Comparison of ENCODE assay signal across 13 cellular contexts in the genomic region with DNA sequence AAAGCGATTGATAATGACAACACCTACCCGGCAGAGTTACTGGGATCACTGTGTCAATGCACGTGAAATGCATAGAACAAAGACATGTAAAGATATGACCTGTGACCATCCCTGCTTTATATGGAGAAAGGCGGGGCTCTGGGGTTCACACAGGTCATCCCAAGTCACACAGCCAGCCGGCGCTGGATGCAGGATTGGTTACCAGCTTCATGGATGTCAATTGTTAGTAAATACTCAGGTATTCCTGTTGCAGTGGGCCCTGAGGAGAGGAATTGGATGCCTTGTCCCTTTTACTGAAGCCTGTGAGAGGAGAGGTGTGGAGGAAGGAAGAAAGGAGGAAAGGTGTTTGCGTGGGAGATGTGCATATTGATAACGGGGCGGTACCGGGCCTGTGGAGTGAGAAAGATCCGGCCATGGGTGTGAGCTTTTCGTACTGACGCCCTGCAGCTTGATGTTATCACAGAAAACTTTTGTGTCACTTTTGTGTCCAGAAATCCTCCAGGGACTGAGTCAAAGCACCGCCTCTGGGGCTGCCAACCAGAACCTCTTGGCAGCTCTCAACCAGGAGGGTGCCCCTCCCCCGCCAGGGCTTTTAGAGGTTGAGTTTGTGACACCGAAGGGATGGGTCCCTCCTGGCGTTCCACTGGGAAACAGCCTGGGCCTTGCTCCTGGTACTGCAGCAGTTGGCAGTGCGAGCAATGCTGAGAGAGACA.
DNase-seq lines count a peak whose midpoint lies in the region; ATAC-seq and TF ChIP-seq lines count a peak whose summit lies in the region.
"Had no signal": no experiment of that assay in that cellular context is flagged by ENCODE, and none has a peak within 500 bp of the region (broad histone marks: within the 10 kb centered on the region; RNA-seq: fewer than 3 reads in every experiment).

No MANE protein-coding gene starts in this region.

- peak in 4 of 10 donors; percentile 37 to 63 (median 44) for DNase-seq in dorsolateral prefrontal cortex
- DNase-seq in stimulated activated naive B cell treated with anti-CD40 and anti-IgM and Interleukin-4, amounts not matched to agents 10 μg/mL and 1 μg/mL and 100 μg/mL, for 72 hours = no peak
- no peak for DNase-seq in 8988T
- DNase-seq in Karpas-422 = no peak
- no peak for DNase-seq in HEK293T (ENCODE audit: extremely low spot score)
- DNase-seq: activated T-cell treated with anti-CD3 and anti-CD28 coated beads for 4 hours, MG63, naive B cell, NCI-H226 had no signal

- ATAC-seq in stimulated activated naive B cell treated with anti-CD40 and anti-IgM and Interleukin-4, amounts not matched to agents 10 μg/mL and 1 μg/mL and 100 μg/mL, for 72 hours (replicated peaks) = peak; percentile 19 to 45
- no peak for ATAC-seq in GM18858 (IDR thresholded peaks at IDR 0.05; ENCODE audit: unreplicated experiment)

- no peaks in the 10 kb centered on the region for H3K9me3 ChIP-seq in HUES64 (ENCODE audit: insufficient read depth, low read depth, low read length)
- H3K9me3 ChIP-seq in Karpas-422 (ENCODE audit: low read length) = no peaks in the 10 kb centered on the region
- H3K9me3 ChIP-seq: adrenal gland, MG63 had no signal

- CTCF ChIA-PET in HEK293T (lab: Yijun Ruan, JAX) = no interaction called here

- peak overlapping the region; percentile 22; the same call in 1 of the 2 replicates for H3K9ac ChIP-seq in HUES64 (ENCODE audit: low read depth, low read length)
- no peak overlapping the region for H3K9ac ChIP-seq in Karpas-422 (ENCODE audit: low read length)

- WGBS in HUES64 = 58% methylated on average over 18 of the region's 18 CpGs

- TF ChIP-seq CTCF in dorsolateral prefrontal cortex (IDR thresholded peaks at IDR 0.05 in 54 of 56, conservative IDR thresholded peaks at IDR 0.05 in 2 of 56; ENCODE audit: low read depth in 1 of 56, partially characterized antibody in 56 of 56) = peak in 2 of 56 donors; percentile 5 to 7

- H3K9me3 Mint-ChIP-seq in stimulated activated naive B cell treated with anti-CD40 and anti-IgM and Interleukin-4, amounts not matched to agents 10 μg/mL and 1 μg/mL and 100 μg/mL, for 72 hours = no peaks in the 10 kb centered on the region

- peaks cover 32 to 43% of the 10 kb centered on the region in 2 donors for H3K27me3 Mint-ChIP-seq in stimulated activated naive B cell treated with anti-CD40 and anti-IgM and Interleukin-4, amounts not matched to agents 10 μg/mL and 1 μg/mL and 100 μg/mL, for 72 hours

- peaks cover 2 to 15% of the 10 kb centered on the region in 2 donors for H3K4me1 Mint-ChIP-seq in stimulated activated naive B cell treated with anti-CD40 and anti-IgM and Interleukin-4, amounts not matched to agents 10 μg/mL and 1 μg/mL and 100 μg/mL, for 72 hours

- no peaks in the 10 kb centered on the region for H4K20me1 ChIP-seq in Karpas-422 (ENCODE audit: insufficient read depth, low read depth, low read length)

- intact Hi-C loops in dorsolateral prefrontal cortex (cut with DNase I) = no loop called here

- no peak overlapping the region for H3K27ac Mint-ChIP-seq in stimulated activated naive B cell treated with anti-CD40 and anti-IgM and Interleukin-4, amounts not matched to agents 10 μg/mL and 1 μg/mL and 100 μg/mL, for 72 hours

- H3K4me3 ChIP-seq in HUES64 (ENCODE audit: low read length) (no peak overlapping the region), dorsolateral prefrontal cortex (peak overlapping the region in 52 of 59 donors; percentile 0 to 57 (median 32)), Karpas-422 (ENCODE audit: low read length) (no peak overlapping the region)
- H3K4me3 ChIP-seq: adrenal gland, MG63 had no signal

- H3K27me3 ChIP-seq in HUES64 (ENCODE audit: insufficient read depth, low read length) = no peaks in the 10 kb centered on the region
- H3K27me3 ChIP-seq in dorsolateral prefrontal cortex = no peaks in the 10 kb centered on the region
- no peaks in the 10 kb centered on the region for H3K27me3 ChIP-seq in layer of hippocampus (ENCODE audit: control insufficient read depth, insufficient read depth, low read length)
- no peaks in the 10 kb centered on the region for H3K27me3 ChIP-seq in Karpas-422 (ENCODE audit: low read length)
- H3K27me3 ChIP-seq: adrenal gland, MG63 had no signal

- no peak overlapping the region for H2AFZ ChIP-seq in Karpas-422 (ENCODE audit: low read length)

- H3K4me2 ChIP-seq in Karpas-422 (ENCODE audit: low read depth, low read length, poor library complexity, severe bottlenecking) = no peak overlapping the region

- no peak overlapping the region for H3K4me3 Mint-ChIP-seq in stimulated activated naive B cell treated with anti-CD40 and anti-IgM and Interleukin-4, amounts not matched to agents 10 μg/mL and 1 μg/mL and 100 μg/mL, for 72 hours
- H3K4me3 Mint-ChIP-seq: naive B cell had no signal

- no peaks in the 10 kb centered on the region for H3K9me2 ChIP-seq in Karpas-422 (replicated peaks; ENCODE audit: insufficient read depth, low read length)

- no peaks in the 10 kb centered on the region for H3K79me2 ChIP-seq in Karpas-422 (ENCODE audit: low read length)

- no peaks in the 10 kb centered on the region for H3K36me3 ChIP-seq in HUES64 (ENCODE audit: insufficient read depth, low read length)
- H3K36me3 ChIP-seq in Karpas-422 (ENCODE audit: insufficient read depth, low read length) = no peaks in the 10 kb centered on the region
- H3K36me3 ChIP-seq: MG63 had no signal

- H3K36me3 Mint-ChIP-seq in stimulated activated naive B cell treated with anti-CD40 and anti-IgM and Interleukin-4, amounts not matched to agents 10 μg/mL and 1 μg/mL and 100 μg/mL, for 72 hours = no peaks in the 10 kb centered on the region

- H3K4me1 ChIP-seq in HUES64 (ENCODE audit: insufficient read depth, low read length) (peaks cover 28% of the 10 kb centered on the region), Karpas-422 (ENCODE audit: low read length) (no peaks in the 10 kb centered on the region; the same call in 1 of the 2 replicates)
- H3K4me1 ChIP-seq: adrenal gland had no signal

- peak overlapping the region; percentile 58 for H3K27ac ChIP-seq in HUES64 (ENCODE audit: low read depth, low read length)
- peak overlapping the region in 56 of 59 donors; percentile 2 to 84 (median 64) for H3K27ac ChIP-seq in dorsolateral prefrontal cortex
- peak overlapping the region; percentile 19 for H3K27ac ChIP-seq in layer of hippocampus (ENCODE audit: low read depth, low read length)
- no peak overlapping the region for H3K27ac ChIP-seq in Karpas-422 (ENCODE audit: low read length)

- POLR2A ChIA-PET in HEK293T (lab: Yijun Ruan, JAX) = no interaction called here

TF ChIP-seq in HEK293T, 16 proteins besides CTCF, POLR2A, EP300 and RAD21:
- TF ChIP-seq HDGF (IDR thresholded peaks at IDR 0.05; ENCODE audit: borderline replicate concordance) = no peak

Comparison
In these comparisons a context has a peak if more than half of its experiments do, and no peak if none do; other contexts are left out.
1. H3K4me3 ChIP-seq: peak in dorsolateral prefrontal cortex (52 of 59); none in HUES64 (single experiment) and Karpas-422 (single experiment).